In genomic region chr3:188264231-188265213, GRCh38 we compare ENCODE assay signal across 11 cellular contexts.
A peak's percentile ranks its signal among the peaks of the same experiment; 100 is the strongest.
DNase-seq lines count a peak whose midpoint lies in the region; ATAC-seq and TF ChIP-seq lines count a peak whose summit lies in the region.
"Had no signal": no experiment of that assay in that cellular context is flagged by ENCODE, and none has a peak within 500 bp of the region (broad histone marks: within the 10 kb centered on the region; RNA-seq: fewer than 3 reads in every experiment).

No MANE protein-coding gene starts in this region.

- H3K27ac ChIP-seq in HEK293 (ENCODE audit: extremely low read depth, low read depth, low read length) (no peak overlapping the region), liver (ENCODE audit: low read depth in 1 of 2, low read length in 2 of 2) (peak overlapping the region; percentile 87 to 88), substantia nigra (ENCODE audit: low read depth, low read length, poor library complexity, severe bottlenecking) (peak overlapping the region; percentile 60)

- DNase-seq in dermis microvascular lymphatic vessel endothelial cell (ENCODE audit: low read depth in 2 of 2) (peak; percentile 31 to 35), substantia nigra (lab: John Stamatoyannopoulos, UW) (peak in 2 of 49 donors; percentile 7 to 8), germinal center (ENCODE audit: low spot score) (no peak), NCI-H2171 treated with DMSO at 0.1 percent for 48 hours (lab: John Stamatoyannopoulos, UW) (no peak), NCI-H446 treated with DMSO at 0.1 percent for 48 hours (lab: John Stamatoyannopoulos, UW) (no peak)
- DNase-seq: activated effector memory CD4-positive, alpha-beta T cell treated with Interleukin-2 at 50 U/mL for 16 hours; DMS 273 treated with DMSO at 0.1 percent for 48 hours; NCI-H1105 had no signal

- POLR2A ChIA-PET in HEK293 (lab: Yijun Ruan, JAX), result no interaction called here

- CTCF ChIA-PET in HEK293 (lab: Yijun Ruan, JAX), result interaction anchor here (0.6 to 1.0 kb wide), 2 partner anchors 524 to 1457 kb away, joined by 3 to 6 read pairs; no protein-coding TSS in a partner anchor

- H3K9ac ChIP-seq in liver (ENCODE audit: low read depth in 1 of 2, low read length in 2 of 2), result peak overlapping the region; percentile 47 to 70

- WGBS in liver, result 32% methylated on average over 7 of the region's 7 CpGs

- H3K4me3 ChIP-seq in HEK293 (ENCODE audit: low read depth, low read length) (no peak overlapping the region), liver (ENCODE audit: low read depth in 1 of 3, low read length in 3 of 3) (no peak overlapping the region)

- H3K9me3 ChIP-seq in HEK293 (ENCODE audit: control insufficient read depth, insufficient read depth, low read depth, low read length) (no peaks in the 10 kb centered on the region), liver (ENCODE audit: control insufficient read depth in 4 of 4, low read length in 3 of 4) (no peaks in the 10 kb centered on the region)

- H3K4me1 ChIP-seq in HEK293 (ENCODE audit: control insufficient read depth, insufficient read depth, low read length) (peaks cover 6% of the 10 kb centered on the region; the same call in 1 of the 2 replicates), liver (ENCODE audit: control insufficient read depth in 4 of 4, insufficient read depth in 4 of 4, low read length in 3 of 4) (peaks cover 8 to 56% (median 35%) of the 10 kb centered on the region in 4 donors)

- TF ChIP-seq CTCF in HEK293 (tag by site-specific recombination; IDR thresholded peaks at IDR 0.05) (no peak), liver (IDR thresholded peaks at IDR 0.05; ENCODE audit: low read depth, low read length, missing input control) (no peak)

- H3K36me3 ChIP-seq in HEK293 (ENCODE audit: control insufficient read depth in 2 of 2, insufficient read depth in 1 of 2, low read length in 2 of 2) (no peaks in the 10 kb centered on the region), liver (ENCODE audit: control insufficient read depth in 4 of 4, insufficient read depth in 3 of 4, low read depth in 1 of 4, low read length in 3 of 4) (no peaks in the 10 kb centered on the region)

- ATAC-seq in GM21576 (IDR thresholded peaks at IDR 0.05; ENCODE audit: unreplicated experiment), result no peak

- H3K27me3 ChIP-seq in liver (ENCODE audit: control insufficient read depth in 4 of 4, insufficient read depth in 4 of 4, low read length in 3 of 4), result no peaks in the 10 kb centered on the region

- peak; percentile 43 to 54 for TF ChIP-seq RAD21 in liver (IDR thresholded peaks at IDR 0.05)

TF ChIP-seq in HEK293, 187 proteins besides CTCF, POLR2A, EP300 and RAD21 (continues in another document):
- TF ChIP-seq ZNF449 (tag by site-specific recombination; IDR thresholded peaks at IDR 0.05) (no peak), TRIM28 (IDR thresholded peaks at IDR 0.05; ENCODE audit: borderline replicate concordance, low read length) (no peak), ZBTB8A (tag by site-specific recombination; IDR thresholded peaks at IDR 0.05) (no peak), ZNF768 (tag by site-specific recombination; IDR thresholded peaks at IDR 0.05) (no peak), ZNF670 (tag by site-specific recombination; IDR thresholded peaks at IDR 0.05; ENCODE audit: low read depth) (no peak), ZNF488 (tag by site-specific recombination; IDR thresholded peaks at IDR 0.05) (no peak), ZNF23 (tag by site-specific recombination; IDR thresholded peaks at IDR 0.05; ENCODE audit: borderline replicate concordance) (no peak), ZNF174 (tag by site-specific recombination; IDR thresholded peaks at IDR 0.05) (no peak)

TF ChIP-seq in liver, 16 proteins besides CTCF, POLR2A, EP300 and RAD21:
- TF ChIP-seq YY1 (IDR thresholded peaks at IDR 0.05), result no peak
- TF ChIP-seq NR2F2 (IDR thresholded peaks at IDR 0.05), result peak; percentile 44
- TF ChIP-seq TAF1 (conservative IDR thresholded peaks at IDR 0.05), result no peak
- no peak for TF ChIP-seq FOXA1 (IDR thresholded peaks at IDR 0.05)
- TF ChIP-seq GABPA (IDR thresholded peaks at IDR 0.05 in 1 of 2, conservative IDR thresholded peaks at IDR 0.05 in 1 of 2), result no peak
- TF ChIP-seq JUND (IDR thresholded peaks at IDR 0.05), result peak; percentile 35 to 56
- peak; percentile 12 for TF ChIP-seq MAX (IDR thresholded peaks at IDR 0.05)
- TF ChIP-seq RXRA (IDR thresholded peaks at IDR 0.05), result peak; percentile 69 to 80
- no peak for TF ChIP-seq ZBTB33 (IDR thresholded peaks at IDR 0.05)
- peak; percentile 61 to 65 for TF ChIP-seq HNF4A (conservative IDR thresholded peaks at IDR 0.05)
- TF ChIP-seq SP1 (IDR thresholded peaks at IDR 0.05), result peak; percentile 64
- TF ChIP-seq ATF3 (IDR thresholded peaks at IDR 0.05), result peak; percentile 79
- TF ChIP-seq FOXA2 (IDR thresholded peaks at IDR 0.05), result no peak
- TF ChIP-seq REST (IDR thresholded peaks at IDR 0.05), result no peak
- no peak for TF ChIP-seq EGR1 (IDR thresholded peaks at IDR 0.05; ENCODE audit: low read depth in 2 of 2)
- no peak for TF ChIP-seq HNF4G (IDR thresholded peaks at IDR 0.05)

Comparison
In these comparisons a context has a peak if more than half of its experiments do, and no peak if none do; other contexts are left out.
1. DNase-seq: peak in dermis microvascular lymphatic vessel endothelial cell (2 of 2); none in germinal center (single experiment), NCI-H2171 treated with DMSO at 0.1 percent for 48 hours (single experiment) and NCI-H446 treated with DMSO at 0.1 percent for 48 hours (single experiment).